ENCODE assay signal across 8 cellular contexts in the genomic region with DNA sequence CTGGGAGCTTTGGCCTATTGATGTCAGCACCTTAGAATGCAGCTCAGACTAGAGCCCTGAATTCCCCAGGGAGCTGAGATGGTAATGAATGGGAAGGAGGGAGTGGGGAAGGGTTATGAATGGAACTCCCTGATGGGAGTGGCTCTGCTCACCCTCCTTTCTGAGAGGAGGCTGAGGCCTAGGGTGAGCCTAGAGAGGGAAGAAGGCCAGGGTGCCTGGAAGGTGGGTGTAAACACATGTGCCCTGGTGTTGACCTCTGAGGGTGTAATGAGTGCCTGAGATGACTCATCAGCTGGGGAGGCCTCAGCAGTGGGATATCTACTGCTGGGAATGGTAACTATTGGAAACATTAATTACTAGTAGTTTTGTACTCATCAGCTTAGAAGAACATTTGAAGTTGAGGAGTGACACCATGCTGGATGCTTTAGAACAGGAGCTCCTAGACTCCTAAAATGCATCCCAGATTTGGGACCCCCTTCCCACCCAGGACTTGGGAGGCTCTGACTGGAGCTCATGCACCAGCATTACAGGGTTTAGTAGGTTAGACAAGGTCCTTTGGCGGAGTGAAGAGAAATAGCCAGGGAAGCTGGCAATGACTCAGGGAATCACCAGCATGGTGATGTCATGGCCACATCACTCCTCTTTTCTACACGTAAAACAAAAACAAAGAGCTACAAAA. TPM values are rescaled to one million over a fixed set of nuclear protein-coding genes. Genes with fewer than 3 reads are reported as not detected.
DNase-seq lines count a peak whose midpoint lies in the region; ATAC-seq and TF ChIP-seq lines count a peak whose summit lies in the region.

No MANE protein-coding gene starts in this region.

- no peaks in the 10 kb centered on the region for H3K27me3 ChIP-seq in A673 (replicated peaks; ENCODE audit: insufficient read depth, low read depth, low read length, poor library complexity)

- POLR2A ChIA-PET in A673 (lab: Charles Lee; ENCODE audit: low non-redundant PET), result no interaction called here

- peak; percentile 79 for ATAC-seq in esophagus mucosa
- no peak for ATAC-seq in GM21390 (IDR thresholded peaks at IDR 0.05; ENCODE audit: unreplicated experiment)
- ATAC-seq in GM18505 (IDR thresholded peaks at IDR 0.05; ENCODE audit: unreplicated experiment), result no peak
- ATAC-seq in HG03432 (IDR thresholded peaks at IDR 0.05; ENCODE audit: unreplicated experiment), result no peak

- H3K4me1 Mint-ChIP-seq in neural crest cell, result peaks cover 7% of the 10 kb centered on the region

- H3K4me1 ChIP-seq in A673 (ENCODE audit: insufficient read depth, low read length, poor library complexity, severe bottlenecking), result peaks cover 22% of the 10 kb centered on the region

- TF ChIP-seq CTCF in A673 (conservative IDR thresholded peaks at IDR 0.05; ENCODE audit: low read depth, low read length), result no peak
- TF ChIP-seq CTCF in GM13976 (IDR thresholded peaks at IDR 0.05; ENCODE audit: borderline replicate concordance, control extremely low read depth, extremely low read depth, insufficient read depth, missing control alignments), result no peak
- no peak for TF ChIP-seq CTCF in neural crest cell (conservative IDR thresholded peaks at IDR 0.05)

- H3K27me3 Mint-ChIP-seq in neural crest cell (ENCODE audit: low read depth), result no peaks in the 10 kb centered on the region

- H3K9me3 ChIP-seq in A673 (ENCODE audit: low read depth, low read length, poor library complexity, severe bottlenecking), result no peaks in the 10 kb centered on the region

- intact Hi-C loops in A673 (cut with micrococcal nuclease; ENCODE audit: unreplicated experiment), result no loop called here

- no peak overlapping the region for H3K4me3 Mint-ChIP-seq in neural crest cell

- H3K4me3 ChIP-seq in A673 (ENCODE audit: low read depth, low read length, poor library complexity, severe bottlenecking), result no peak overlapping the region

- in situ Hi-C loops in GM13976 (cut with MboI; ENCODE audit: low sequenced_read_pairs, unreplicated experiment), result no loop called here

- H3K27ac Mint-ChIP-seq in neural crest cell (ENCODE audit: unreplicated experiment), result peak overlapping the region; percentile 89

- peaks cover 64% of the 10 kb centered on the region for H3K36me3 Mint-ChIP-seq in neural crest cell (ENCODE audit: low read depth)

- H3K9me3 Mint-ChIP-seq in neural crest cell, result no peaks in the 10 kb centered on the region

- peaks cover 97% of the 10 kb centered on the region for H3K36me3 ChIP-seq in A673 (ENCODE audit: insufficient read depth, low read length, poor library complexity, severe bottlenecking)

- TF ChIP-seq POLR2A in GM18505 (IDR thresholded peaks at IDR 0.05; ENCODE audit: borderline replicate concordance, extremely low read depth, insufficient read depth, insufficient read length), result no peak

- no TSS peak for BruUV-seq in A673 (replicated peaks; lab: Mats Ljungman, UMichigan)

- H3K27ac ChIP-seq in A673 (ENCODE audit: low read depth, low read length, poor library complexity, severe bottlenecking), result peak overlapping the region; percentile 29

- DNase-seq in A673 (ENCODE audit: low spot score) (peak; percentile 91), GM13976 (ENCODE audit: low spot score) (peak; percentile 49), SW480 (ENCODE audit: low spot score) (peak; percentile 74), neural crest cell (ENCODE audit: low read depth, low spot score) (no peak)

- CTCF ChIA-PET in A673 (lab: Charles Lee), result no interaction called here

RNA-seq across cellular contexts. Expression of a gene that starts 16.0 kb away (rescaled TPM):
- total RNA-seq in A673 (2021), result 4.9 and 9.1 TPM in 2 replicates
- total RNA-seq in esophagus mucosa, result 9.4 TPM
- total RNA-seq in neural crest cell, result 8.7 and 11.1 TPM in 2 replicates

RNA-seq across cellular contexts. Expression of a gene that starts 54.7 kb away (rescaled TPM):
- total RNA-seq in A673 (2021) (27.9 and 31.5 TPM in 2 replicates), esophagus mucosa (19.2 TPM), neural crest cell (41.7 and 44.3 TPM in 2 replicates)
